ENCODE assay signal across 23 cellular contexts in the genomic region with DNA sequence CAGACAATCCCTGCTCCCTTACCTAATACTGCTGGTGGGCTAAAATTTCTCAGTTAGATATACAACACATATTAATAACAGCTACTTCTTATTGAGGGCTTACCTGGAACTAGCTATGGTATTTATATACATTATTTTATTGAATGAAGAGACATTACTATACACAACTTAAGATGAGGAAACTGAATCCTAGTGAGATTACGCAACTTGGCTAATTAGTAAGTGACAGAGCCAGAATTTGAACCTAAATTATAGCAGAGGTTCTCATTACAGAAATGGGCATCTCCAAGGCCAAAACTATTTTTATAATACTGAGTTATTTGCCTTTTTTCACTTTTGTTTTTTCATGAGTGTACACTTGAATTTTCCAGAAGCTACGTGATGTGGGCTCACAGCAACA.
"Had no signal": no experiment of that assay in that cellular context is flagged by ENCODE, and none has a peak within 500 bp of the region (broad histone marks: within the 10 kb centered on the region; RNA-seq: fewer than 3 reads in every experiment).

No MANE protein-coding gene starts in this region.

- H3K36me3 ChIP-seq: brain microvascular endothelial cell, cardiac muscle cell had no signal

- DNase-seq: activated CD4-positive, alpha-beta memory T cell treated with anti-CD3 and anti-CD28 coated beads, Interleukin-2, amount 10 ng/mL, durations not matched to agents 7 days and 5 days; activated CD4-positive, alpha-beta T cell treated with anti-CD3 and anti-CD28 coated beads for 36 hours; activated CD4-positive, alpha-beta T cell treated with anti-CD3 and anti-CD28 coated beads, Interleukin-2, amount 50 U/mL, for 1 hour; activated gamma-delta T cell treated with Interleukin-2 at 50 U/mL for 16 hours; activated naive CD4-positive, alpha-beta T cell treated with anti-CD3 and anti-CD28 coated beads, Interleukin-2, amount 10 ng/mL, durations not matched to agents 7 days and 5 days; activated naive CD8-positive, alpha-beta T cell treated with anti-CD3 and anti-CD28 coated beads for 36 hours; activated T-cell treated with anti-CD3 and anti-CD28 coated beads for 4 hours; activated T-cell treated with anti-CD3 and anti-CD28 coated beads, Interleukin-2, amount 50 U/mL, for 72 hours; brain microvascular endothelial cell; Karpas-422; MM.1S; NCI-H1105; NCI-H1436; NCI-H1694 treated with DMSO at 0.1 percent for 48 hours; NCI-H2029 treated with DMSO at 0.1 percent for 48 hours; NCI-H510A treated with DMSO at 0.1 percent for 48 hours; PC-9; SHP77 treated with DMSO at 0.1 percent for 48 hours; T-cell; T-helper 2 cell; T1000 had no signal

- H3K27me3 ChIP-seq: brain microvascular endothelial cell had no signal

- H3K4me3 ChIP-seq: cardiac muscle cell, PC-9 had no signal

- H3K27ac ChIP-seq: brain microvascular endothelial cell, cardiac muscle cell, PC-9, VCaP had no signal

- H2AFZ ChIP-seq: PC-9 had no signal

- H3K4me2 ChIP-seq: PC-9 had no signal

- ATAC-seq: activated CD4-positive, alpha-beta T cell treated with anti-CD3 and anti-CD28 coated beads for 36 hours; activated T-cell treated with anti-CD3 and anti-CD28 coated beads, Interleukin-2, amount 50 U/mL, for 72 hours; T-cell had no signal
